9 cellular contexts compared by ENCODE assay signal in the genomic region with DNA sequence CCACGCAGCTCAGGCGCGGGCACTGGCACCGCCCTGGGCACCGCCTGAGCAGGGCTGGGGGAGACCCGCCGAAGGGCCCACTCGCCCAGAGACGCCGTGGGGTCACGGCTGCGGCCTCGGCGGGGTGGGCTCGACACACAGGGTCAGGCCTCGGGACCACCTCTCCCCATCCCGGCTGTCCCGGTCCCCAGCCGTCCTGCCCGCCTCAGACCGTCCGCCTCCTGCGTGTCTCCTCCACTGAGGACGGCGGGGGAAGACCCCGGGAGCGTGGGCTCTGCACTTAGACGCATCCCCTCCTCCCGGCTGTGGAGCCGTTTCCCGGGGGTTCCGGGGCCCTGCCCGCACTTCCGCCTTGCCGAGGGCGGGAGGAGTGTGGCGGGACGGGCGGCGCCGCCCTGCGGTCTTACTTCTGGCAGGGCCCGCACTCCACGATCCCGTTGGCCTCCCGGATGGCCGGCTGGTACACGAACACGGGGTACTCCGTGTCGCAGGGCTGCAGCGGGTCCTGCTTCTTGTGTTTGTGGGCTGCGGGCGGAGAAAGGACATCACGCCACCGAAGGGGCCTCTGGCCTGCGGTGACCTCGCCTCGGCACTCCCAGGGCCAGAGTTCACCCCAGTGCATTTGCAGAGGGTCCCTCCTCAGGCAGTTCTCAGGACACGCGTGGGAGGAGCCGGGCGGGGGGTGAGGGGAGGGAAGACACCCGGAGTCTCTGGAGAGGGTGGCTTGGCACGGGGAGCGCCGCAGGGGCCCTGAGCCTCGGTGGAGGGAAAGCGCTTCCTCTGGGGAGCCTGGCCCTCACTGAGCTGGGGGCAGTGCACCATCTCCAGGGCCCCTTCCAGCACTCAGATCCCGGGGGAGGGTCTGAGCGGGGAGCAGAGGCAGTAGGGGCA. TPM values are rescaled to one million over a fixed set of nuclear protein-coding genes. Genes with fewer than 3 reads are reported as not detected.
A peak's percentile ranks its signal among the peaks of the same experiment; 100 is the strongest.
DNase-seq lines count a peak whose midpoint lies in the region; ATAC-seq lines count a peak whose summit lies in the region.
"Had no signal": no experiment of that assay in that cellular context is flagged by ENCODE, and none has a peak within 500 bp of the region (broad histone marks: within the 10 kb centered on the region; RNA-seq: fewer than 3 reads in every experiment).

No MANE protein-coding gene starts in this region.

- H3K27me3 Mint-ChIP-seq in CD8-positive, alpha-beta memory T cell = no peaks in the 10 kb centered on the region
- no peaks in the 10 kb centered on the region for H3K27me3 Mint-ChIP-seq in naive B cell

- no peaks in the 10 kb centered on the region for H3K36me3 ChIP-seq in CD8-positive, alpha-beta memory T cell (ENCODE audit: insufficient read depth, low read length)
- no peaks in the 10 kb centered on the region for H3K36me3 ChIP-seq in duodenal mucosa (ENCODE audit: control insufficient read depth in 1 of 2, insufficient read depth in 2 of 2, low read length in 2 of 2)

- no peaks in the 10 kb centered on the region for H3K9me3 Mint-ChIP-seq in CD8-positive, alpha-beta memory T cell
- H3K9me3 Mint-ChIP-seq in naive B cell = no peaks in the 10 kb centered on the region
- H3K9me3 Mint-ChIP-seq: nephron had no signal

- H3K4me3 ChIP-seq in CD8-positive, alpha-beta memory T cell (ENCODE audit: low read length) = peak overlapping the region; percentile 88
- H3K4me3 ChIP-seq in duodenal mucosa (ENCODE audit: low read depth in 1 of 2, low read length in 2 of 2) = peak overlapping the region; percentile 80 to 96

- CTCF ChIA-PET in CD8-positive, alpha-beta memory T cell (lab: Charles Lee) = interaction anchor here (2.8 to 12.9 kb wide), 2 partner anchors 142 to 145 kb away, joined by 12 to 161 read pairs; no protein-coding TSS in a partner anchor

- peaks cover 0 to 2% (median 0%) of the 10 kb centered on the region in 3 donors for H3K36me3 Mint-ChIP-seq in CD8-positive, alpha-beta memory T cell
- no peaks in the 10 kb centered on the region for H3K36me3 Mint-ChIP-seq in naive B cell

- peaks cover 5% of the 10 kb centered on the region for H3K4me1 ChIP-seq in CD8-positive, alpha-beta memory T cell (ENCODE audit: insufficient read depth, low read length)
- peaks cover 4 to 15% of the 10 kb centered on the region in 2 donors for H3K4me1 ChIP-seq in duodenal mucosa (ENCODE audit: control insufficient read depth in 1 of 2, insufficient read depth in 2 of 2, low read length in 2 of 2)

- peak overlapping the region; percentile 69 for H3K27ac ChIP-seq in CD8-positive, alpha-beta memory T cell (ENCODE audit: low read depth, low read length)
- H3K27ac ChIP-seq in duodenal mucosa (ENCODE audit: low read depth, low read length) = peak overlapping the region; percentile 73
- peak overlapping the region; percentile 1 for H3K27ac ChIP-seq in temporal lobe (ENCODE audit: low read depth, low read length)

- DNase-seq in CD8-positive, alpha-beta memory T cell = peak; percentile 45 to 76 (median 52)
- peak; percentile 65 for DNase-seq in activated CD4-positive, CD25-positive, alpha-beta regulatory T cell treated with anti-CD3 and anti-CD28 coated beads, Interleukin-2, amount 50 U/mL, for 72 hours
- peak; percentile 41 for DNase-seq in naive B cell

- H3K27ac Mint-ChIP-seq in CD8-positive, alpha-beta memory T cell = peak overlapping the region; percentile 46 to 96 (median 74)
- H3K27ac Mint-ChIP-seq in naive B cell = peak overlapping the region in 5 of 6 donors; percentile 11 to 81 (median 76)

- H3K4me3 Mint-ChIP-seq in CD8-positive, alpha-beta memory T cell = peak overlapping the region; percentile 68 to 94 (median 91)
- H3K4me3 Mint-ChIP-seq in naive B cell = peak overlapping the region; percentile 82 to 97 (median 91)

- H3K4me1 Mint-ChIP-seq in CD8-positive, alpha-beta memory T cell = peaks cover 5 to 10% (median 7%) of the 10 kb centered on the region in 3 donors
- H3K4me1 Mint-ChIP-seq in naive B cell = peaks cover 25 to 26% (median 25%) of the 10 kb centered on the region in 3 donors

- H3K9me3 ChIP-seq in CD8-positive, alpha-beta memory T cell (ENCODE audit: low read length) = no peaks in the 10 kb centered on the region
- no peaks in the 10 kb centered on the region for H3K9me3 ChIP-seq in duodenal mucosa (ENCODE audit: control insufficient read depth in 1 of 2, low read length in 2 of 2)

- H3K27me3 ChIP-seq in CD8-positive, alpha-beta memory T cell (ENCODE audit: insufficient read depth, low read length, poor library complexity, severe bottlenecking) = no peaks in the 10 kb centered on the region
- H3K27me3 ChIP-seq in duodenal mucosa (ENCODE audit: control insufficient read depth in 1 of 2, insufficient read depth in 2 of 2, low read length in 2 of 2) = no peaks in the 10 kb centered on the region

- POLR2A ChIA-PET in CD8-positive, alpha-beta memory T cell (lab: Charles Lee) = interaction anchor here (3.9 kb wide), 1 partner anchor 143 kb away, joined by 20 read pairs; no protein-coding TSS in a partner anchor

- peak overlapping the region; percentile 88 to 92 for H3K9ac ChIP-seq in duodenal mucosa (ENCODE audit: low read depth in 1 of 2, low read length in 2 of 2)

- ATAC-seq in HG02759 (IDR thresholded peaks at IDR 0.05; ENCODE audit: unreplicated experiment) = peak; percentile 27
- ATAC-seq in naive B cell (ENCODE audit: low read depth in 2 of 2) = peak; percentile 5 to 8
- ATAC-seq in HG03571 (IDR thresholded peaks at IDR 0.05; ENCODE audit: unreplicated experiment) = no peak
- ATAC-seq in GM18868 (IDR thresholded peaks at IDR 0.05; ENCODE audit: unreplicated experiment) = no peak

RNA-seq across cellular contexts. Expression of gene LRTM2, which starts 23.1 kb away (rescaled TPM):
- total RNA-seq in CD8-positive, alpha-beta memory T cell = under 1 TPM in 1 of 2 experiments, not detected in 1; 0.24 TPM
- not detected for polyA plus RNA-seq in CD8-positive, alpha-beta memory T cell
- polyA plus RNA-seq in naive B cell (ENCODE audit: low read depth in 6 of 6) = not detected
- 2.2 TPM for total RNA-seq in temporal lobe

Comparison
In these comparisons a context has a peak if more than half of its experiments do, and no peak if none do; other contexts are left out.
1. H3K27ac ChIP-seq: peak in every context shown above with its lines; median percentile 73 in duodenal mucosa; 69 in CD8-positive, alpha-beta memory T cell; 1 in temporal lobe.
2. ATAC-seq: peak in HG02759 (single experiment) and naive B cell (2 of 2); none in HG03571 (single experiment) and GM18868 (single experiment).
3. Peak in every context shown above with its lines, with median percentiles within 50 percentile points of each other: DNase-seq.